ENCODE assay signal across 16 cellular contexts in the genomic region with DNA sequence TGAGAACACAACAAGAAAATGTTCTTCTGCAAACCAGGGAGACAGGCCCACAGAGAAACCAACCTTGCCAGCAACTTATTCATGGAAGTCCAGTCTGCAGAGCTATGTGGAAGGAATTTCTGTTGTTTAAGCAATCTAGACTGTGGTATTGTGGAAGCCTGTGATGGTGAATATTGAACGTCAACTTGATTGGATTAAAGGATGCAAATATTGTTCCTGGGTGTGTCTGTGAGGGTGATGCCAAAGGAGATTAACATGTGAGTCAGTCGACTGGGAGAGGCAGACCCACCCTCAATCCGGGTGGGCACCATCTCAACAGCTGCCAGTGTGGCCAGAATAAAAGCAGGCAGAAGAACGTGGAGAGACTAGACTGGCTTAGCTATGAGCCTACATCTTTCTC.
"Had no signal": no experiment of that assay in that cellular context is flagged by ENCODE, and none has a peak within 500 bp of the region (broad histone marks: within the 10 kb centered on the region; RNA-seq: fewer than 3 reads in every experiment).

No MANE protein-coding gene starts in this region.

- DNase-seq: effector memory CD8-positive, alpha-beta T cell; esophagus squamous epithelium; foreskin keratinocyte; head of caudate nucleus; mammary epithelial cell; natural killer cell; nucleus accumbens; ovary; right cardiac atrium; stimulated activated CD4-positive, alpha-beta T cell treated with anti-CD3 and anti-CD28 coated beads, Interleukin-4, amount 100 ng/mL, for 24 hours; tibial artery; upper lobe of left lung; uterus had no signal

- H3K4me3 ChIP-seq: esophagus squamous epithelium, hepatocyte, ovary, smooth muscle cell, tibial artery, upper lobe of left lung, uterus had no signal

- H3K36me3 ChIP-seq: esophagus squamous epithelium, ovary, tibial artery, upper lobe of left lung, uterus had no signal

- H3K4me1 ChIP-seq: tibial artery, upper lobe of left lung, uterus had no signal

- H3K27ac ChIP-seq: foreskin keratinocyte, hepatocyte, ovary, tibial artery, upper lobe of left lung, uterus had no signal

- H3K79me2 ChIP-seq: hepatocyte had no signal

- H3K9me3 ChIP-seq: esophagus squamous epithelium, ovary, tibial artery, upper lobe of left lung, uterus had no signal

- ATAC-seq: effector memory CD8-positive, alpha-beta T cell; foreskin keratinocyte; natural killer cell; right cardiac atrium; stimulated activated memory B cell treated with anti-CD40 and anti-IgM and Interleukin-4, amounts not matched to agents 10 μg/mL and 1 μg/mL and 100 μg/mL, for 72 hours had no signal

- H2AFZ ChIP-seq: hepatocyte had no signal

- H3K4me2 ChIP-seq: hepatocyte, smooth muscle cell had no signal
